19 cellular contexts compared by ENCODE assay signal in the genomic region with DNA sequence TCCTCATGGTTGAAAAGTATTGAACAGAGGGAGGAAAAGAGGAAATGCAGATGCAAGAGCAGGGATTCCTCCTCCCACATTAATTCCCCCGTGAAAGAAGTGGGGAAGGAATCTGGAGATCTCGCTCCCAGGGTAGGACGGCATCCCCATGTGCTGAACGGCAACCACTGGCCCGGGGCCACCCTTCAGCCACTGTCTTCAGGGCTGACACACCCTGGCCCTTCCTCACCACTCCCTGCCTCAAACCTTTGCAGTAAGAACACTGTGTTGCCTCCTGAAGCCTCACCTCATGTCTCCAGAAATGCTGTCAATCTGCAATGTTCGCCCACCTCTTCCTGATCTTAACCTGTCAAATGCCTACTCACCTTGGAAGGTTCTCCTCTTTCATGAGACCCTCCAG.
"Had no signal": no experiment of that assay in that cellular context is flagged by ENCODE, and none has a peak within 500 bp of the region (broad histone marks: within the 10 kb centered on the region; RNA-seq: fewer than 3 reads in every experiment).

No MANE protein-coding gene starts in this region.

- H3K4me3 Mint-ChIP-seq: activated CD8-positive, alpha-beta T cell treated with anti-CD3 and anti-CD28 coated beads, Interleukin-2, amount 10 ng/mL, durations not matched to agents 7 days and 5 days; activated naive CD4-positive, alpha-beta T cell treated with anti-CD3 and anti-CD28 coated beads, Interleukin-2, amount 10 ng/mL, durations not matched to agents 7 days and 5 days; activated T-cell treated with anti-CD3 and anti-CD28 coated beads, Interleukin-2, amount 50 U/mL, for 24 hours; endodermal cell; naive B cell; stimulated activated effector memory CD8-positive, alpha-beta T cell treated with anti-CD3 and anti-CD28 coated beads, Interleukin-12 subunit alpha, Interleukin-12 subunit beta, amount 100 ng/mL, for 72 hours had no signal

- ATAC-seq: activated CD8-positive, alpha-beta T cell treated with anti-CD3 and anti-CD28 coated beads, Interleukin-2, amount 10 ng/mL, durations not matched to agents 7 days and 5 days; mucosa of descending colon; right lobe of liver had no signal

- DNase-seq: activated CD8-positive, alpha-beta T cell treated with anti-CD3 and anti-CD28 coated beads, Interleukin-2, amount 10 ng/mL, durations not matched to agents 7 days and 5 days; activated naive CD4-positive, alpha-beta T cell treated with anti-CD3 and anti-CD28 coated beads, Interleukin-2, amount 10 ng/mL, durations not matched to agents 7 days and 5 days; activated T-cell treated with anti-CD3 and anti-CD28 coated beads, Interleukin-2, amount 50 U/mL, for 24 hours; colonic mucosa; endodermal cell; kidney; left ventricle myocardium inferior; mucosa of descending colon; naive B cell; ovary; right lobe of liver; stimulated activated CD4-positive, alpha-beta T cell treated with anti-CD3 and anti-CD28 coated beads, Interleukin-4, amount 100 ng/mL, for 24 hours; stomach; SW 1271; T-helper 2 cell; WERI-Rb-1 had no signal

- H3K4me3 ChIP-seq: colonic mucosa, left ventricle myocardium inferior, mucosa of descending colon, ovary, right lobe of liver, smooth muscle cell, stomach had no signal

- H3K4me2 ChIP-seq: smooth muscle cell had no signal

- H3K9me3 ChIP-seq: colonic mucosa, left ventricle myocardium inferior, mucosa of descending colon, ovary, right lobe of liver, stomach had no signal

- H3K36me3 ChIP-seq: colonic mucosa, left ventricle myocardium inferior, ovary, right lobe of liver, stomach, WERI-Rb-1 had no signal

- H3K27me3 Mint-ChIP-seq: activated naive CD4-positive, alpha-beta T cell treated with anti-CD3 and anti-CD28 coated beads, Interleukin-2, amount 10 ng/mL, durations not matched to agents 7 days and 5 days; activated T-cell treated with anti-CD3 and anti-CD28 coated beads, Interleukin-2, amount 50 U/mL, for 24 hours had no signal

- H3K27ac Mint-ChIP-seq: activated CD8-positive, alpha-beta T cell treated with anti-CD3 and anti-CD28 coated beads, Interleukin-2, amount 10 ng/mL, durations not matched to agents 7 days and 5 days; activated naive CD4-positive, alpha-beta T cell treated with anti-CD3 and anti-CD28 coated beads, Interleukin-2, amount 10 ng/mL, durations not matched to agents 7 days and 5 days; endodermal cell; naive B cell; stimulated activated effector memory CD8-positive, alpha-beta T cell treated with anti-CD3 and anti-CD28 coated beads, Interleukin-12 subunit alpha, Interleukin-12 subunit beta, amount 100 ng/mL, for 72 hours had no signal

- H3K9me3 Mint-ChIP-seq: activated T-cell treated with anti-CD3 and anti-CD28 coated beads, Interleukin-2, amount 50 U/mL, for 24 hours; endodermal cell; naive B cell; stimulated activated effector memory CD8-positive, alpha-beta T cell treated with anti-CD3 and anti-CD28 coated beads, Interleukin-12 subunit alpha, Interleukin-12 subunit beta, amount 100 ng/mL, for 72 hours had no signal

- H3K36me3 Mint-ChIP-seq: stimulated activated effector memory CD8-positive, alpha-beta T cell treated with anti-CD3 and anti-CD28 coated beads, Interleukin-12 subunit alpha, Interleukin-12 subunit beta, amount 100 ng/mL, for 72 hours had no signal

- H3K27ac ChIP-seq: colonic mucosa, epithelial cell of prostate, left ventricle myocardium inferior, right lobe of liver, stomach, WERI-Rb-1 had no signal

- H3K27me3 ChIP-seq: colonic mucosa, ovary, right lobe of liver, stomach had no signal
